Comparison of ENCODE assay signal across 8 cellular contexts in genomic region chr1:64743954-64744491, GRCh38. TPM values are rescaled to one million over a fixed set of nuclear protein-coding genes. Genes with fewer than 3 reads are reported as not detected.
DNase-seq lines count a peak whose midpoint lies in the region; ATAC-seq and TF ChIP-seq lines count a peak whose summit lies in the region.

No MANE protein-coding gene starts in this region.

- H3K79me2 ChIP-seq in smooth muscle cell (ENCODE audit: low read depth) = no peaks in the 10 kb centered on the region

- peak overlapping the region; percentile 100 for H3K4me2 ChIP-seq in smooth muscle cell

- intact Hi-C loops in left ventricle myocardium inferior (cut with micrococcal nuclease) = no loop called here

- H3K4me1 ChIP-seq in left ventricle myocardium inferior (peaks cover 51% of the 10 kb centered on the region), smooth muscle cell (ENCODE audit: low read depth) (peaks cover 2% of the 10 kb centered on the region)

- H3K36me3 ChIP-seq in left ventricle myocardium inferior (no peaks in the 10 kb centered on the region), smooth muscle cell (ENCODE audit: low read depth) (no peaks in the 10 kb centered on the region)

- no peaks in the 10 kb centered on the region for H3K36me3 Mint-ChIP-seq in T-helper 17 cell (ENCODE audit: low read depth)

- peaks cover 11% of the 10 kb centered on the region for H3K27me3 Mint-ChIP-seq in T-helper 17 cell

- peaks cover 4% of the 10 kb centered on the region for H3F3A ChIP-seq in smooth muscle cell (ENCODE audit: low read depth)

- peaks cover 19% of the 10 kb centered on the region for H3K4me1 Mint-ChIP-seq in T-helper 17 cell

- peak overlapping the region; percentile 90 for H3K4me3 Mint-ChIP-seq in T-helper 17 cell

- peak overlapping the region; percentile 89 for H3K27ac ChIP-seq in left ventricle myocardium inferior (replicated peaks)
- no peak overlapping the region for H3K27ac ChIP-seq in smooth muscle cell (ENCODE audit: low read depth)

- ATAC-seq in T-helper 17 cell (no peak), HG03565 (IDR thresholded peaks at IDR 0.05; ENCODE audit: unreplicated experiment) (no peak), GM19455 (IDR thresholded peaks at IDR 0.05; ENCODE audit: unreplicated experiment) (no peak), HG03135 (IDR thresholded peaks at IDR 0.05; ENCODE audit: unreplicated experiment) (no peak)

- H3K27me3 ChIP-seq in left ventricle myocardium inferior (ENCODE audit: low read depth) (no peaks in the 10 kb centered on the region), smooth muscle cell (ENCODE audit: low read depth) (peaks cover 6% of the 10 kb centered on the region)

- DNase-seq in NCI-H748 (lab: John Stamatoyannopoulos, UW; ENCODE audit: unreplicated experiment) (peak; percentile 47), NCI-H748 treated with DMSO at 0.1 percent for 48 hours (lab: John Stamatoyannopoulos, UW) (no peak), T-helper 17 cell (no peak), left ventricle myocardium inferior (no peak), smooth muscle cell (lab: John Stamatoyannopoulos, UW; ENCODE audit: unreplicated experiment) (no peak)

- H3K9ac ChIP-seq in smooth muscle cell (ENCODE audit: low read depth) = no peak overlapping the region

- TF ChIP-seq CTCF in left ventricle myocardium inferior (IDR thresholded peaks at IDR 0.05; ENCODE audit: borderline replicate concordance) (no peak), smooth muscle cell (IDR thresholded peaks at IDR 0.05; ENCODE audit: borderline replicate concordance, insufficient read depth, poor library complexity, severe bottlenecking) (no peak)

- H2AFZ ChIP-seq in smooth muscle cell (ENCODE audit: low read depth) = peak overlapping the region; percentile 96

- WGBS in smooth muscle cell (ENCODE audit: low lambda C conversion rate) = 34% methylated on average over 4 of the region's 4 CpGs

- H3K9me3 ChIP-seq in T-helper 17 cell (ENCODE audit: control insufficient read depth, low read length, poor library complexity, severe bottlenecking) (no peaks in the 10 kb centered on the region), left ventricle myocardium inferior (replicated peaks) (no peaks in the 10 kb centered on the region), smooth muscle cell (replicated peaks; ENCODE audit: low read depth) (no peaks in the 10 kb centered on the region)

- H4K20me1 ChIP-seq in smooth muscle cell (ENCODE audit: low read depth) = no peaks in the 10 kb centered on the region

- H3K4me3 ChIP-seq in left ventricle myocardium inferior = peak overlapping the region; percentile 92
- peak overlapping the region; percentile 90 for H3K4me3 ChIP-seq in smooth muscle cell

- peak overlapping the region; percentile 47 for H3K27ac Mint-ChIP-seq in T-helper 17 cell

RNA-seq across cellular contexts. Expression of gene RAVER2, which starts 0.9 kb away (rescaled TPM):
- 1 to 10 TPM; 1.5 to 1.6 TPM for total RNA-seq in T-helper 17 cell
- 23.8 TPM for total RNA-seq in left ventricle myocardium inferior
- 8.6 and 9.8 TPM in 2 replicates for total RNA-seq in smooth muscle cell
- polyA plus RNA-seq in smooth muscle cell = 2.0 and 2.8 TPM in 2 replicates
